ENCODE assay signal across 11 cellular contexts in the genomic region with DNA sequence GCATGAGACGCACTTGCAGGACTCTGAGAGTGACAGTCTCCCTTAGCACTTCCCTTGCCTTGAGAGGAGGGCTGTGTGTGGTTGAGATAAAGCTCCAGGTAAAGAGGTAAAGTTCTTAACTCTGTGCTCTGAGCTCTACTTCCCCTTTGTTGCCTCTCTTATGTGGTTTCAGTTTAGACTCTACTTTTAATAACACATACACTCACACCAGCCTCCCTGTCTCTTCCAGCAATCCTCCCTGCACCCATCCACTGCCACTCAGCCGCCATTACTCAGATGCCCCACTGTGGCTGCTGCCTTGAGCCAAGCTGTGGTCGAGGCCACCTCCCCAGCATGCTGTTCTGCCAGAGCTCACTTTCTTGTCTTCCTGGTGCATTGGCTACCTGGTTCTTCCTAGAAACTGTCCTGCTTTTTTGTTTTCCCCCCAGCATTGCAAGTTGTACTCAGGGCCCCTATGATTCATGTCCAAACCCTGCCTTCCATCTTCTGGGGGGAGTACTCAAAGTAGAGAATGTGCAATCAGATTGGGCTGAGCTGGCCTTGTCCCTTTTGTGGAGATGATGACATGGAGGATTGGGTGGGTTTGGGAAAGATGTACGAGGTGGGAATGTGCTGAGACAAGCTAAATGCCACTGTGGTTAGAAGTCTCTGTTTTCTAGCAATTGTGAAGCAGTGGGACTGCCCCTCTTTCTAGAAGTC.
A peak's percentile ranks its signal among the peaks of the same experiment; 100 is the strongest.
DNase-seq lines count a peak whose midpoint lies in the region; ATAC-seq and TF ChIP-seq lines count a peak whose summit lies in the region.
"Had no signal": no experiment of that assay in that cellular context is flagged by ENCODE, and none has a peak within 500 bp of the region (broad histone marks: within the 10 kb centered on the region; RNA-seq: fewer than 3 reads in every experiment).

No MANE protein-coding gene starts in this region.

- no peaks in the 10 kb centered on the region for H3K27me3 ChIP-seq in CD4-positive, alpha-beta T cell (ENCODE audit: control insufficient read depth, insufficient read depth, low read length)
- no peaks in the 10 kb centered on the region for H3K27me3 ChIP-seq in hepatocyte
- peaks cover 32 to 51% of the 10 kb centered on the region in 2 experiments for H3K27me3 ChIP-seq in mesenchymal stem cell (ENCODE audit: control insufficient read depth in 1 of 2, insufficient read depth in 1 of 2, low read length in 2 of 2)
- H3K27me3 ChIP-seq: MG63 had no signal

- no peak for TF ChIP-seq CTCF in CD4-positive, alpha-beta T cell (IDR thresholded peaks at IDR 0.05)
- TF ChIP-seq CTCF in GM20000 (IDR thresholded peaks at IDR 0.05; ENCODE audit: extremely low read depth, missing control alignments) (no peak), hepatocyte (IDR thresholded peaks at IDR 0.05; ENCODE audit: poor library complexity) (no peak)

- DNase-seq in CD4-positive, alpha-beta T cell = peak in 4 of 10 experiments; percentile 9 to 38 (median 18)
- DNase-seq in GM20000 (ENCODE audit: low spot score) (peak; percentile 64), hepatocyte (ENCODE audit: low spot score) (no peak), mesenchymal stem cell (no peak), COLO668 (lab: John Stamatoyannopoulos, UW; ENCODE audit: unreplicated experiment) (no peak), medulla oblongata (ENCODE audit: extremely low spot score) (no peak), NCI-H1417 (lab: John Stamatoyannopoulos, UW) (no peak)
- DNase-seq: BE2C, MG63, nucleus accumbens had no signal

- H3K4ac ChIP-seq in mesenchymal stem cell (ENCODE audit: low read depth in 1 of 2, low read length in 2 of 2) = no peak overlapping the region

- H2BK120ac ChIP-seq in mesenchymal stem cell (ENCODE audit: low read depth, low read length) = no peak overlapping the region

- H3K27ac Mint-ChIP-seq in CD4-positive, alpha-beta T cell = peak overlapping the region; percentile 84
- H3K27ac Mint-ChIP-seq in T-helper 1 cell treated with Interleukin-12 subunit alpha and Interleukin-12 subunit beta and Interleukin-4 antibody, amounts not matched to agents 30 μg/mL and 1 μg/mL, for 36 hours = peak overlapping the region; percentile 42

- CTCF ChIA-PET in CD4-positive, alpha-beta T cell (lab: Charles Lee) = interaction anchor here (1.2 to 3.6 kb wide), 6 partner anchors 13 to 288 kb away, joined by 3 to 14 read pairs (median 4); no protein-coding TSS in a partner anchor

- H3K4me1 ChIP-seq in hepatocyte (ENCODE audit: insufficient read depth) = peaks cover 7% of the 10 kb centered on the region
- no peaks in the 10 kb centered on the region for H3K4me1 ChIP-seq in mesenchymal stem cell (ENCODE audit: control insufficient read depth, insufficient read depth, low read depth, low read length)
- H3K4me1 ChIP-seq: BE2C had no signal

- no peaks in the 10 kb centered on the region for H3K79me2 ChIP-seq in hepatocyte

- POLR2A ChIA-PET in CD4-positive, alpha-beta T cell (lab: Charles Lee) = interaction anchor here (0.6 to 4.9 kb wide), 25 partner anchors 8 to 295 kb away, joined by 3 to 70 read pairs (median 5); a partner anchor contains a TSS

- no peak overlapping the region for H3K23ac ChIP-seq in mesenchymal stem cell (ENCODE audit: low read length in 2 of 2)

- 77% methylated on average over 4 of the region's 4 CpGs for WGBS in hepatocyte (ENCODE audit: low lambda C conversion rate, missing lambda C conversion rate)
- 77% methylated on average over 3 of the region's 4 CpGs for WGBS in mesenchymal stem cell

- intact Hi-C loops in CD4-positive, alpha-beta T cell (cut with DNase I, micrococcal nuclease) = no loop called here

- no peaks in the 10 kb centered on the region for H3K36me3 Mint-ChIP-seq in CD4-positive, alpha-beta T cell (ENCODE audit: low read depth)
- H3K36me3 Mint-ChIP-seq in T-helper 1 cell treated with Interleukin-12 subunit alpha and Interleukin-12 subunit beta and Interleukin-4 antibody, amounts not matched to agents 30 μg/mL and 1 μg/mL, for 36 hours (ENCODE audit: low read depth) = no peaks in the 10 kb centered on the region

- H2BK5ac ChIP-seq in mesenchymal stem cell (ENCODE audit: low read depth, low read length, poor library complexity, severe bottlenecking) = no peak overlapping the region

- H3K9me3 Mint-ChIP-seq in CD4-positive, alpha-beta T cell = no peaks in the 10 kb centered on the region
- no peaks in the 10 kb centered on the region for H3K9me3 Mint-ChIP-seq in T-helper 1 cell treated with Interleukin-12 subunit alpha and Interleukin-12 subunit beta and Interleukin-4 antibody, amounts not matched to agents 30 μg/mL and 1 μg/mL, for 36 hours

- H3K36me3 ChIP-seq in hepatocyte (replicated peaks; ENCODE audit: insufficient read depth, low read depth) = no peaks in the 10 kb centered on the region
- no peaks in the 10 kb centered on the region for H3K36me3 ChIP-seq in mesenchymal stem cell (ENCODE audit: control insufficient read depth in 1 of 2, insufficient read depth in 2 of 2, low read depth in 1 of 2, low read length in 2 of 2)
- H3K36me3 ChIP-seq: BE2C, MG63 had no signal

- H3K14ac ChIP-seq in mesenchymal stem cell (ENCODE audit: low read length in 2 of 2) = no peak overlapping the region

- H3K9me2 ChIP-seq in hepatocyte (replicated peaks; ENCODE audit: insufficient read depth) = no peaks in the 10 kb centered on the region

- H4K8ac ChIP-seq in mesenchymal stem cell (ENCODE audit: low read length) = no peak overlapping the region

- H3K4me3 ChIP-seq in hepatocyte (no peak overlapping the region), mesenchymal stem cell (ENCODE audit: insufficient read depth in 1 of 2, low read depth in 1 of 2, low read length in 2 of 2) (no peak overlapping the region)
- H3K4me3 ChIP-seq: MG63 had no signal

- peak overlapping the region; percentile 52 for H3K4me3 Mint-ChIP-seq in CD4-positive, alpha-beta T cell
- peak overlapping the region; percentile 43 for H3K4me3 Mint-ChIP-seq in T-helper 1 cell treated with Interleukin-12 subunit alpha and Interleukin-12 subunit beta and Interleukin-4 antibody, amounts not matched to agents 30 μg/mL and 1 μg/mL, for 36 hours

- ATAC-seq in CD4-positive, alpha-beta T cell (ENCODE audit: poor library complexity) = peak; percentile 94

- peaks cover 2% of the 10 kb centered on the region for H3K9me3 ChIP-seq in CD4-positive, alpha-beta T cell (ENCODE audit: control insufficient read depth, low read length)
- H3K9me3 ChIP-seq in hepatocyte (ENCODE audit: low read depth) (peaks cover 3% of the 10 kb centered on the region), mesenchymal stem cell (ENCODE audit: control insufficient read depth, low read length) (peaks cover 1% of the 10 kb centered on the region)
- H3K9me3 ChIP-seq: BE2C, MG63 had no signal

- H2BK15ac ChIP-seq in mesenchymal stem cell (ENCODE audit: low read depth, poor library complexity, severe bottlenecking) = no peak overlapping the region

- no peak overlapping the region for H2AK5ac ChIP-seq in mesenchymal stem cell (ENCODE audit: low read length, severe bottlenecking)

- peaks cover 36% of the 10 kb centered on the region for H3K4me1 Mint-ChIP-seq in CD4-positive, alpha-beta T cell (ENCODE audit: low read depth)
- peaks cover 18% of the 10 kb centered on the region for H3K4me1 Mint-ChIP-seq in T-helper 1 cell treated with Interleukin-12 subunit alpha and Interleukin-12 subunit beta and Interleukin-4 antibody, amounts not matched to agents 30 μg/mL and 1 μg/mL, for 36 hours (ENCODE audit: low read depth)

- no peaks in the 10 kb centered on the region for H3K27me3 Mint-ChIP-seq in CD4-positive, alpha-beta T cell
- peaks cover 30% of the 10 kb centered on the region for H3K27me3 Mint-ChIP-seq in T-helper 1 cell treated with Interleukin-12 subunit alpha and Interleukin-12 subunit beta and Interleukin-4 antibody, amounts not matched to agents 30 μg/mL and 1 μg/mL, for 36 hours (ENCODE audit: low read depth)

- peak overlapping the region; percentile 55 for H3K27ac ChIP-seq in CD4-positive, alpha-beta T cell (ENCODE audit: low read depth, low read length)
- H3K27ac ChIP-seq in hepatocyte (peak overlapping the region; percentile 6), mesenchymal stem cell (ENCODE audit: low read length, poor library complexity, severe bottlenecking) (no peak overlapping the region)

- no peaks in the 10 kb centered on the region for H4K20me1 ChIP-seq in hepatocyte (ENCODE audit: insufficient read depth, poor library complexity, severe bottlenecking)

- H3K18ac ChIP-seq in mesenchymal stem cell (ENCODE audit: low read depth in 1 of 2, low read length in 2 of 2) = no peak overlapping the region

- no peak overlapping the region for H2AFZ ChIP-seq in hepatocyte
- H2AFZ ChIP-seq in mesenchymal stem cell (ENCODE audit: low read depth, low read length) = no peak overlapping the region

- H3K4me2 ChIP-seq in hepatocyte (no peak overlapping the region), mesenchymal stem cell (ENCODE audit: low read length, poor library complexity, severe bottlenecking) (no peak overlapping the region)

- no peaks in the 10 kb centered on the region for H3K79me1 ChIP-seq in mesenchymal stem cell (replicated peaks; ENCODE audit: low read length, poor library complexity, severe bottlenecking)

- H3K9ac ChIP-seq in mesenchymal stem cell (ENCODE audit: low read length) = no peak overlapping the region

- H4K91ac ChIP-seq in mesenchymal stem cell (ENCODE audit: low read length) = no peak overlapping the region

- H2BK12ac ChIP-seq in mesenchymal stem cell (ENCODE audit: low read length in 2 of 2) = no peak overlapping the region
